Comparison of ENCODE assay signal across 8 cellular contexts in the genomic region with DNA sequence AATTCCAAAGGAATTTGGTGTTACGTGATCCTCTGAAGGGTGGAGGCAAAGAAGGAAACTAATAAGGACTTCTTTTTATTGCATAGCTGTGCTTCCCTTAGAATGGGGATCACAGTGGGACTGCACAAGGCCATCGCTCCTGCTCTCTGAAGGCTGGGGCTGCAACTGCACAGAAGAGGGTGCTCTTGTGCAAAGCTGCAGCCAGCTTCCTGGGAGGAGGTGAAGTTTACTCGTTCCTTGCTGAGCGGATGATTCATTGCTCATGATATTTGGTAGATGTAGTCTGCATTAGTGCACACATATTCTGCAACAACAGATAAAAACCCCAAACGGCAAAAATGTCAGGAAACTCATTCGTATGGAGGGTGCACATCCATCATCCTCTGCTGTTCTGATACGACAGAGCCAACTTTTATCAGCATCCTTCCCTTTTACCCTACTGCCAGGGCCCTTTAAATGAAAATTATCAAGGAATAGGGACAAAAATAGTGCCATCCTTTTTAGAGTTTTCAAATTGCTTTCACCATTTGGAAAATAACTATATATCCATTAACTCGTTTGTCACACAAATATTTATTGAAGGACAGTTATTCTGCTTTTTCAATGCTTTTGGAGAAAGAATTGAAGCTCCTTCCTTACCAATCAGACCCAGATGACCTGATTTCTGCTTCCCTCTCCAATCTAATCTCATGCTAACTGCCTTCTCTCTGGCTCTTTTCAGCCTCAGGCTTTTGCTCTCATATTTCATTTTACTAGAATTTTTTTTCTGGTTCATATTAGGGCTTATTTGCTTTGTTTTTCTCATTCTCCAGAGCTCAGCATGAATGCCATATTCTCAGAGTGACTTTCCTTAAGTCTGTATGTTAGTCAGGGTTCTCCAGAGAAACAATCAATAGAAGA.
A peak's percentile ranks its signal among the peaks of the same experiment; 100 is the strongest.
DNase-seq lines count a peak whose midpoint lies in the region; ATAC-seq and TF ChIP-seq lines count a peak whose summit lies in the region.

No MANE protein-coding gene starts in this region.

- no peaks in the 10 kb centered on the region for H3K9me3 ChIP-seq in prostate gland

- TF ChIP-seq POLR2A in prostate gland (IDR thresholded peaks at IDR 0.05), result no peak

- no peaks in the 10 kb centered on the region for H3K27me3 ChIP-seq in prostate gland (replicated peaks; ENCODE audit: insufficient read depth)

- intact Hi-C loops in prostate gland (cut with DNase I), result loop anchor here (5.0 kb wide), 1 partner anchor 974 kb away; no protein-coding TSS in a partner anchor

- H3K4me1 Mint-ChIP-seq in glutamatergic neuron (ENCODE audit: low read depth, unreplicated experiment), result peaks cover 2% of the 10 kb centered on the region

- POLR2A ChIA-PET in RWPE1 (lab: Yijun Ruan, JAX; ENCODE audit: low non-redundant PET), result interaction anchor here (1.3 kb wide), 1 partner anchor 263 kb away, joined by 5 read pairs; the partner anchor contains the start of gene DUSP10

- no peak overlapping the region for H3K27ac Mint-ChIP-seq in glutamatergic neuron (ENCODE audit: unreplicated experiment)

- no peaks in the 10 kb centered on the region for H3K4me1 ChIP-seq in prostate gland (replicated peaks)

- no peaks in the 10 kb centered on the region for H3K9me3 Mint-ChIP-seq in glutamatergic neuron (ENCODE audit: unreplicated experiment)

- H3K27me3 Mint-ChIP-seq in glutamatergic neuron (ENCODE audit: unreplicated experiment), result no peaks in the 10 kb centered on the region

- 23% methylated on average over 8 of the region's 8 CpGs for WGBS in prostate gland

- CTCF ChIA-PET in RWPE1 (lab: Yijun Ruan, JAX), result interaction anchor here (0.5 to 2.2 kb wide), 27 partner anchors 8 to 1271 kb away, joined by 3 to 21 read pairs (median 4); partner anchors contain the start of gene DUSP10

- H3K4me3 ChIP-seq in prostate gland, result no peak overlapping the region

- no peaks in the 10 kb centered on the region for H3K36me3 Mint-ChIP-seq in glutamatergic neuron (ENCODE audit: unreplicated experiment)

- H3K4me3 Mint-ChIP-seq in glutamatergic neuron (ENCODE audit: unreplicated experiment), result no peak overlapping the region

- H3K27ac ChIP-seq in RWPE1 (no peak overlapping the region), prostate gland (no peak overlapping the region)

- DNase-seq in DMS 273 (lab: John Stamatoyannopoulos, UW; ENCODE audit: unreplicated experiment), result peak; percentile 72
- DNase-seq in HK-2 (ENCODE audit: unreplicated experiment), result peak; percentile 71
- peak; percentile 89 for DNase-seq in RWPE1 (ENCODE audit: low spot score)
- peak; percentile 38 for DNase-seq in activated effector memory CD4-positive, alpha-beta T cell treated with Interleukin-2 at 50 U/mL for 16 hours
- DNase-seq in glutamatergic neuron, result peak; percentile 58
- peak; percentile 11 for DNase-seq in prostate gland (ENCODE audit: low spot score)
- no peak for DNase-seq in NCI-H2029 (lab: John Stamatoyannopoulos, UW)

- H3K36me3 ChIP-seq in prostate gland, result no peaks in the 10 kb centered on the region

- TF ChIP-seq CTCF in RWPE1 (conservative IDR thresholded peaks at IDR 0.05; ENCODE audit: low read depth) (peak; percentile 80), glutamatergic neuron (IDR thresholded peaks at IDR 0.05; ENCODE audit: partially characterized antibody, unreplicated experiment) (no peak), prostate gland (IDR thresholded peaks at IDR 0.05) (peak in 3 of 4 experiments; percentile 28 to 38 (median 38))

- peak; percentile 55 for ATAC-seq in GM19468 (IDR thresholded peaks at IDR 0.05; ENCODE audit: extremely low read depth, unreplicated experiment)
